In genomic region chr4:119684463-119684862, GRCh38 we compare ENCODE assay signal across 1 cellular context.
TF ChIP-seq lines count a peak whose summit lies in the region.

No MANE protein-coding gene starts in this region.

TF ChIP-seq in GM12878, 131 proteins besides CTCF, POLR2A, EP300 and RAD21:
- peak; percentile 22; the same call in 1 of the 2 replicates for TF ChIP-seq NR2F1 (conservative IDR thresholded peaks at IDR 0.05)
- no peak for TF ChIP-seq FOXM1 (IDR thresholded peaks at IDR 0.05; ENCODE audit: low read depth, low read length)
